Comparison of ENCODE assay signal across 23 cellular contexts in genomic region chr3:48185129-48185528, GRCh38. TPM values are rescaled to one million over a fixed set of nuclear protein-coding genes. Genes with fewer than 3 reads are reported as not detected.
A peak's percentile ranks its signal among the peaks of the same experiment; 100 is the strongest.
DNase-seq lines count a peak whose midpoint lies in the region; ATAC-seq and TF ChIP-seq lines count a peak whose summit lies in the region.
"Had no signal": no experiment of that assay in that cellular context is flagged by ENCODE, and none has a peak within 500 bp of the region (broad histone marks: within the 10 kb centered on the region; RNA-seq: fewer than 3 reads in every experiment).

No MANE protein-coding gene starts in this region.

- no peak overlapping the region for H3K27ac ChIP-seq in OCI-LY7 (ENCODE audit: low read depth, low read length, poor library complexity, severe bottlenecking)
- H3K27ac ChIP-seq in gastroesophageal sphincter: no peak overlapping the region
- H3K27ac ChIP-seq: 22Rv1, KMS-11, PC-9, SJSA1 had no signal

- peak overlapping the region; percentile 91; the same call in 1 of the 2 replicates for H3K4me2 ChIP-seq in OCI-LY7 (ENCODE audit: low read length)
- H3K4me2 ChIP-seq: PC-9 had no signal

- H3K36me3 Mint-ChIP-seq in activated T-cell treated with anti-CD3 and anti-CD28 coated beads, Interleukin-2, amount 50 U/mL, for 72 hours (ENCODE audit: insufficient read depth in 2 of 2): peaks cover 13 to 61% of the 10 kb centered on the region in 2 donors
- H3K36me3 Mint-ChIP-seq in endothelial cell (ENCODE audit: low read depth, unreplicated experiment) (peaks cover 17% of the 10 kb centered on the region), T-cell (no peaks in the 10 kb centered on the region)

- TF ChIP-seq CTCF in OCI-LY7 (conservative IDR thresholded peaks at IDR 0.05; ENCODE audit: low read length) (no peak), endothelial cell (IDR thresholded peaks at IDR 0.05; ENCODE audit: unreplicated experiment) (no peak), gastroesophageal sphincter (IDR thresholded peaks at IDR 0.05) (no peak)

- H3K4me1 Mint-ChIP-seq in activated T-cell treated with anti-CD3 and anti-CD28 coated beads, Interleukin-2, amount 50 U/mL, for 72 hours (ENCODE audit: low read depth): peaks cover 31% of the 10 kb centered on the region
- H3K4me1 Mint-ChIP-seq in endothelial cell (ENCODE audit: unreplicated experiment) (peaks cover 24% of the 10 kb centered on the region), T-cell (peaks cover 15 to 18% (median 16%) of the 10 kb centered on the region in 3 donors)

- H3K27me3 Mint-ChIP-seq in activated T-cell treated with anti-CD3 and anti-CD28 coated beads, Interleukin-2, amount 50 U/mL, for 72 hours (ENCODE audit: low read depth): no peaks in the 10 kb centered on the region
- H3K27me3 Mint-ChIP-seq in endothelial cell (ENCODE audit: unreplicated experiment) (peaks cover 9% of the 10 kb centered on the region), T-cell (peaks cover 13 to 19% of the 10 kb centered on the region in 2 donors)

- no peaks in the 10 kb centered on the region for H3K9me3 Mint-ChIP-seq in activated T-cell treated with anti-CD3 and anti-CD28 coated beads, Interleukin-2, amount 50 U/mL, for 72 hours
- H3K9me3 Mint-ChIP-seq in endothelial cell (ENCODE audit: unreplicated experiment) (no peaks in the 10 kb centered on the region), T-cell (no peaks in the 10 kb centered on the region)
- H3K9me3 Mint-ChIP-seq: CD4-positive, alpha-beta memory T cell had no signal

- peaks cover 76% of the 10 kb centered on the region for H3K36me3 ChIP-seq in OCI-LY7 (ENCODE audit: insufficient read depth, low read length)
- H3K36me3 ChIP-seq in gastroesophageal sphincter: no peaks in the 10 kb centered on the region

- H3K27me3 ChIP-seq in gastroesophageal sphincter: no peaks in the 10 kb centered on the region
- H3K27me3 ChIP-seq: SJSA1 had no signal

- no peak overlapping the region for H2AFZ ChIP-seq in OCI-LY7 (ENCODE audit: low read length)
- H2AFZ ChIP-seq: PC-9 had no signal

- peak overlapping the region in 1 of 2 donors; percentile 40 for H3K4me3 Mint-ChIP-seq in activated T-cell treated with anti-CD3 and anti-CD28 coated beads, Interleukin-2, amount 50 U/mL, for 72 hours
- no peak overlapping the region for H3K4me3 Mint-ChIP-seq in endothelial cell (ENCODE audit: unreplicated experiment)
- H3K4me3 Mint-ChIP-seq in T-cell: no peak overlapping the region

- CTCF ChIA-PET in OCI-LY7 (lab: Charles Lee; ENCODE audit: unreplicated experiment): interaction anchor here (0.5 kb wide), 1 partner anchor 39 kb away, joined by 3 read pairs; no protein-coding TSS in a partner anchor
- CTCF ChIA-PET in T-cell (lab: Charles Lee): interaction anchor here in 1 of 2 donors (0.6 kb wide), 1 partner anchor 926 kb away, joined by 3 read pairs; no protein-coding TSS in a partner anchor

- H3K4me1 ChIP-seq in OCI-LY7 (ENCODE audit: insufficient read depth, low read length, poor library complexity, severe bottlenecking) (peaks cover 37% of the 10 kb centered on the region), gastroesophageal sphincter (peaks cover 0 to 20% (median 11%) of the 10 kb centered on the region in 3 donors)

- H3K79me2 ChIP-seq in OCI-LY7 (ENCODE audit: insufficient read depth, low read depth, low read length): peaks cover 79% of the 10 kb centered on the region

- no peak overlapping the region for H3K4me3 ChIP-seq in OCI-LY7 (ENCODE audit: low read depth, low read length, poor library complexity, severe bottlenecking)
- H3K4me3 ChIP-seq in gastroesophageal sphincter: no peak overlapping the region
- H3K4me3 ChIP-seq: PC-9, SJSA1 had no signal

- no TSS peak for BruUV-seq in OCI-LY7 (replicated peaks; lab: Mats Ljungman, UMichigan)

- H4K20me1 ChIP-seq in OCI-LY7 (ENCODE audit: insufficient read depth, low read length): peaks cover 33% of the 10 kb centered on the region; the same call in 1 of the 2 replicates

- ATAC-seq in activated T-cell treated with anti-CD3 and anti-CD28 coated beads, Interleukin-2, amount 50 U/mL, for 72 hours (replicated peaks in 1 of 2): no peak
- ATAC-seq in gastroesophageal sphincter: no peak
- ATAC-seq in T-cell (replicated peaks in 1 of 4): no peak
- ATAC-seq in HG02840 (IDR thresholded peaks at IDR 0.05; ENCODE audit: low FRiP score, unreplicated experiment): no peak
- ATAC-seq: HepG2 had no signal

- H3K27ac Mint-ChIP-seq in activated T-cell treated with anti-CD3 and anti-CD28 coated beads, Interleukin-2, amount 50 U/mL, for 72 hours: peak overlapping the region; percentile 50
- H3K27ac Mint-ChIP-seq in endothelial cell (ENCODE audit: unreplicated experiment): peak overlapping the region; percentile 57
- H3K27ac Mint-ChIP-seq in T-cell: no peak overlapping the region
- H3K27ac Mint-ChIP-seq: B cell had no signal

- H3K9me3 ChIP-seq in OCI-LY7 (ENCODE audit: low read length) (no peaks in the 10 kb centered on the region), gastroesophageal sphincter (no peaks in the 10 kb centered on the region)
- H3K9me3 ChIP-seq: SJSA1 had no signal

- TF ChIP-seq EP300 in gastroesophageal sphincter (IDR thresholded peaks at IDR 0.05): no peak

- WGBS in gastroesophageal sphincter (ENCODE audit: low coverage in 1 of 2), 2 donors: 85% methylated on average over 4 of the region's 4 CpGs; no CpG with 5 or more reads in 1 of the 2 donors

- TF ChIP-seq POLR2A in gastroesophageal sphincter (IDR thresholded peaks at IDR 0.05): no peak

- no peaks in the 10 kb centered on the region for H3K9me2 ChIP-seq in OCI-LY7 (ENCODE audit: insufficient read depth, low read length)

- DNase-seq in activated T-cell treated with anti-CD3 and anti-CD28 coated beads, Interleukin-2, amount 50 U/mL, for 72 hours: no peak
- no peak for DNase-seq in activated T-cell treated with anti-CD3 and anti-CD28 coated beads, Interleukin-2, amount 50 U/mL, for 48 hours
- DNase-seq in OCI-LY7 (ENCODE audit: low spot score): no peak
- no peak for DNase-seq in endothelial cell (ENCODE audit: low spot score)
- no peak for DNase-seq in cortex of kidney (lab: John Stamatoyannopoulos, UW)
- no peak for DNase-seq in T-cell
- DNase-seq: CD4-positive, alpha-beta memory T cell; DMS79; GDM1; MM.1S; NCI-H1105 treated with DMSO at 0.1 percent for 48 hours; NCI-H187; NCI-H69; PC-9; SW 1271 had no signal

- intact Hi-C loops in OCI-LY7 (cut with micrococcal nuclease; ENCODE audit: unreplicated experiment): no loop called here

- POLR2A ChIA-PET in OCI-LY7 (lab: Charles Lee): no interaction called here
- POLR2A ChIA-PET in T-cell (lab: Charles Lee): no interaction called here

RNA-seq across cellular contexts. Expression of gene CDC25A, which starts 3.1 kb away (rescaled TPM):
- 10 to 100 TPM; 27.8 to 31.6 TPM for total RNA-seq in activated T-cell treated with anti-CD3 and anti-CD28 coated beads, Interleukin-2, amount 50 U/mL, for 72 hours
- total RNA-seq in OCI-LY7 (2014; rRNA removed; shearing (Covaris generic)): 74.5 and 83.4 TPM in 2 replicates
- total RNA-seq in OCI-LY7 (2022): 72.9 and 75.4 TPM in 2 replicates
- 14.8 TPM for total RNA-seq in endothelial cell (ENCODE audit: unreplicated experiment)
- 1 to 10 TPM in 1 of 4 donors, under 1 TPM in 1, not detected in 2; 0.40 to 1.7 TPM for total RNA-seq in gastroesophageal sphincter
- 1 to 10 TPM in 1 of 5 donors, under 1 TPM in 4; 0.28 to 1.1 (median 0.44) TPM for total RNA-seq in T-cell
- total RNA-seq: CD4-positive, alpha-beta memory T cell had no signal

RNA-seq across cellular contexts. Expression of gene CAMP, which starts 38.2 kb away (rescaled TPM):
- total RNA-seq in activated T-cell treated with anti-CD3 and anti-CD28 coated beads, Interleukin-2, amount 50 U/mL, for 72 hours: not detected
- total RNA-seq in OCI-LY7 (2014; rRNA removed; shearing (Covaris generic)): 18.2 and 34.6 TPM in 2 replicates
- total RNA-seq in OCI-LY7 (2022): 33.6 and 56.8 TPM in 2 replicates
- not detected for total RNA-seq in endothelial cell (ENCODE audit: unreplicated experiment)
- total RNA-seq in gastroesophageal sphincter: not detected
- not detected for total RNA-seq in T-cell
- total RNA-seq: B cell; CD4-positive, alpha-beta memory T cell; H1; HepG2; PC-9; SJSA1 had no signal

RNA-seq across cellular contexts. Expression of gene ZNF589, which starts 55.8 kb away (rescaled TPM):
- total RNA-seq in activated T-cell treated with anti-CD3 and anti-CD28 coated beads, Interleukin-2, amount 50 U/mL, for 72 hours: 10 to 100 TPM; 26.0 to 39.7 TPM
- 61.4 and 62.4 TPM in 2 replicates for total RNA-seq in OCI-LY7 (2014; rRNA removed; shearing (Covaris generic))
- total RNA-seq in OCI-LY7 (2022) (82.0 and 83.5 TPM in 2 replicates), endothelial cell (ENCODE audit: unreplicated experiment) (22.0 TPM), gastroesophageal sphincter (10 to 100 TPM in 1 of 4 donors, 1 to 10 TPM in 3; 5.8 to 16.2 (median 8.0) TPM), T-cell (10 to 100 TPM; 34.4 to 47.6 (median 44.2) TPM)

Comparison
In these comparisons a context has a peak if more than half of its experiments do, and no peak if none do; other contexts are left out.
1. H3K27ac Mint-ChIP-seq: peak in activated T-cell treated with anti-CD3 and anti-CD28 coated beads, Interleukin-2, amount 50 U/mL, for 72 hours (single experiment) and endothelial cell (single experiment); none in T-cell (0 of 2).
2. RNA of gene CAMP, which starts 38.2 kb away (total RNA-seq): 18.2 to 56.8 TPM in OCI-LY7; not detected in activated T-cell treated with anti-CD3 and anti-CD28 coated beads, Interleukin-2, amount 50 U/mL, for 72 hours, not detected in endothelial cell (single experiment), not detected in gastroesophageal sphincter and not detected in T-cell; every median in the first group is over 10 times any median in the second.